Comparison of ENCODE assay signal across 7 cellular contexts in genomic region chr2:224038830-224039079, GRCh38. TPM values are rescaled to one million over a fixed set of nuclear protein-coding genes. Genes with fewer than 3 reads are reported as not detected.
A peak's percentile ranks its signal among the peaks of the same experiment; 100 is the strongest.
DNase-seq lines count a peak whose midpoint lies in the region; ATAC-seq and TF ChIP-seq lines count a peak whose summit lies in the region.

No MANE protein-coding gene starts in this region.

- WGBS in esophagus, 2 donors, result 0% methylated on average over 35 of the region's 35 CpGs

- intact Hi-C loops in gastrocnemius medialis (cut with DNase I; ENCODE audit: low total_unique reads), result no loop called here

- TF ChIP-seq POLR2A in gastrocnemius medialis (IDR thresholded peaks at IDR 0.05), result no peak

- no peak for TF ChIP-seq CTCF in gastrocnemius medialis (IDR thresholded peaks at IDR 0.05 in 4 of 5, conservative IDR thresholded peaks at IDR 0.05 in 1 of 5)
- TF ChIP-seq CTCF in omental fat pad (IDR thresholded peaks at IDR 0.05), result no peak

- H3K4me1 ChIP-seq in HUES6 (ENCODE audit: control insufficient read depth, insufficient read depth, low read length) (peaks cover 34% of the 10 kb centered on the region), esophagus (ENCODE audit: control insufficient read depth in 2 of 2, insufficient read depth in 2 of 2, low read length in 1 of 2) (peaks cover 2 to 6% of the 10 kb centered on the region in 2 donors), gastrocnemius medialis (peaks cover 0 to 5% of the 10 kb centered on the region in 2 donors)

- peaks cover 16% of the 10 kb centered on the region; the same call in 1 of the 2 replicates for H3K36me3 ChIP-seq in HUES6 (ENCODE audit: control insufficient read depth, insufficient read depth, low read length)
- H3K36me3 ChIP-seq in esophagus (ENCODE audit: control insufficient read depth in 2 of 2, insufficient read depth in 2 of 2, low read length in 1 of 2), result no peaks in the 10 kb centered on the region
- H3K36me3 ChIP-seq in gastrocnemius medialis, result no peaks in the 10 kb centered on the region

- H3K9me3 ChIP-seq in HUES6 (ENCODE audit: control insufficient read depth, insufficient read depth, low read depth, low read length) (no peaks in the 10 kb centered on the region), esophagus (ENCODE audit: control insufficient read depth in 2 of 2, insufficient read depth in 1 of 2, low read depth in 1 of 2, low read length in 1 of 2) (no peaks in the 10 kb centered on the region), gastrocnemius medialis (no peaks in the 10 kb centered on the region)

- peak overlapping the region; percentile 87 for H3K4me3 ChIP-seq in HUES6 (ENCODE audit: low read depth, low read length)
- H3K4me3 ChIP-seq in esophagus (ENCODE audit: low read depth in 1 of 2, low read length in 2 of 2), result peak overlapping the region; percentile 65 to 69
- H3K4me3 ChIP-seq in gastrocnemius medialis, result peak overlapping the region; percentile 50 to 59 (median 56)

- ATAC-seq in GM21390 (IDR thresholded peaks at IDR 0.05; ENCODE audit: unreplicated experiment) (peak; percentile 37), gastrocnemius medialis (peak in 1 of 2 donors; percentile 11), omental fat pad (ENCODE audit: low FRiP score) (no peak)

- H3K9ac ChIP-seq in HUES6 (ENCODE audit: low read length), result peak overlapping the region; percentile 83

- H3K27ac ChIP-seq in HUES6 (ENCODE audit: low read depth, low read length) (no peak overlapping the region), esophagus (ENCODE audit: low read depth in 2 of 2, low read length in 1 of 2) (peak overlapping the region; percentile 20 to 43), gastrocnemius medialis (no peak overlapping the region)

- H3K27me3 ChIP-seq in HUES6 (ENCODE audit: control insufficient read depth, insufficient read depth, low read length) (peaks cover 45% of the 10 kb centered on the region), esophagus (ENCODE audit: control insufficient read depth in 1 of 2, insufficient read depth in 2 of 2, low read length in 2 of 2) (no peaks in the 10 kb centered on the region), gastrocnemius medialis (peaks cover 21 to 34% (median 23%) of the 10 kb centered on the region in 3 donors)

- in situ Hi-C loops in gastrocnemius medialis (cut with MboI; ENCODE audit: low sequenced_read_pairs in 4 of 4), result no loop called here

- no peak for DNase-seq in gastrocnemius medialis
- no peak for DNase-seq in omental fat pad (ENCODE audit: low spot score)
- no peak for DNase-seq in NCI-H2029 (lab: John Stamatoyannopoulos, UW)
- no peak for DNase-seq in NCI-H226

RNA-seq across cellular contexts. Expression of gene SERPINE2, which starts 0.3 kb away (rescaled TPM):
- 10 to 100 TPM; 16.6 to 19.6 TPM for polyA plus RNA-seq in esophagus
- total RNA-seq in gastrocnemius medialis, result 1 to 10 TPM in 3 of 4 donors, under 1 TPM in 1; 0.41 to 2.8 (median 1.4) TPM
- total RNA-seq in omental fat pad, result 10 to 100 TPM in 3 of 4 donors, 1 to 10 TPM in 1; 6.8 to 91.5 (median 25.6) TPM

Comparison
In these comparisons a context has a peak if more than half of its experiments do, and no peak if none do; other contexts are left out.
1. H3K27ac ChIP-seq: peak in esophagus (2 of 2); none in HUES6 (single experiment) and gastrocnemius medialis (0 of 4).
2. Peak in every context shown above with its lines, with median percentiles within 50 percentile points of each other: H3K4me3 ChIP-seq.